ENCODE assay signal across 29 cellular contexts in genomic region chr1:89490389-89490788, GRCh38.
"Had no signal": no experiment of that assay in that cellular context is flagged by ENCODE, and none has a peak within 500 bp of the region (broad histone marks: within the 10 kb centered on the region; RNA-seq: fewer than 3 reads in every experiment).

No MANE protein-coding gene starts in this region.

- H3K4me1 Mint-ChIP-seq: endodermal cell had no signal

- H3K9me3 Mint-ChIP-seq: effector memory CD8-positive, alpha-beta T cell had no signal

- H3K27ac ChIP-seq: colonic mucosa, coronary artery, dorsolateral prefrontal cortex, epithelial cell of prostate, esophagus muscularis mucosa, esophagus squamous epithelium, foreskin keratinocyte, gastrocnemius medialis, gastroesophageal sphincter, heart left ventricle, heart right ventricle had no signal

- H3K27me3 ChIP-seq: colonic mucosa, dorsolateral prefrontal cortex, esophagus muscularis mucosa, esophagus squamous epithelium, foreskin keratinocyte, gastrocnemius medialis, gastroesophageal sphincter, heart left ventricle, heart right ventricle had no signal

- H3K27ac Mint-ChIP-seq: dendritic cell treated with granulocyte-macrophage colony-stimulating factor and Interleukin-4, amounts not matched to agents 40 ng/mL and 50 ng/mL, for 4 days; effector memory CD8-positive, alpha-beta T cell; endodermal cell had no signal

- H3K4me3 ChIP-seq: colonic mucosa, coronary artery, dorsolateral prefrontal cortex, esophagus muscularis mucosa, esophagus squamous epithelium, gastrocnemius medialis, gastroesophageal sphincter, heart left ventricle, heart right ventricle had no signal

- H3K4me3 Mint-ChIP-seq: dendritic cell treated with granulocyte-macrophage colony-stimulating factor and Interleukin-4, amounts not matched to agents 40 ng/mL and 50 ng/mL, for 4 days; effector memory CD8-positive, alpha-beta T cell; endodermal cell had no signal

- ATAC-seq: effector memory CD8-positive, alpha-beta T cell; esophagus mucosa; foreskin keratinocyte; gastrocnemius medialis; gastroesophageal sphincter; heart left ventricle; heart right ventricle had no signal

- H3K4me1 ChIP-seq: colonic mucosa, esophagus muscularis mucosa, esophagus squamous epithelium, foreskin keratinocyte, gastrocnemius medialis, gastroesophageal sphincter had no signal

- DNase-seq: colonic mucosa; cortex of kidney; dermis blood vessel endothelial cell; dorsolateral prefrontal cortex; effector CD4-positive, alpha-beta T cell; effector CD8-positive, alpha-beta T cell; effector memory CD4-positive, alpha-beta T cell; effector memory CD8-positive, alpha-beta T cell; endodermal cell; erythroblast; esophagus squamous epithelium; foreskin fibroblast; foreskin keratinocyte; foreskin melanocyte; gastrocnemius medialis; glutamatergic neuron; head of caudate nucleus; heart left ventricle; heart right ventricle had no signal

- FAIRE-seq: colon, endometrium, endothelial cell of umbilical vein, frontal cortex had no signal

- H3K27me3 Mint-ChIP-seq: dendritic cell treated with granulocyte-macrophage colony-stimulating factor and Interleukin-4, amounts not matched to agents 40 ng/mL and 50 ng/mL, for 4 days had no signal

- H3K9me3 ChIP-seq: colonic mucosa, esophagus muscularis mucosa, esophagus squamous epithelium, gastrocnemius medialis, gastroesophageal sphincter, heart left ventricle, heart right ventricle had no signal

- H3K36me3 ChIP-seq: colonic mucosa, esophagus muscularis mucosa, esophagus squamous epithelium, gastrocnemius medialis, gastroesophageal sphincter, heart left ventricle, heart right ventricle had no signal
